In the genomic region with DNA sequence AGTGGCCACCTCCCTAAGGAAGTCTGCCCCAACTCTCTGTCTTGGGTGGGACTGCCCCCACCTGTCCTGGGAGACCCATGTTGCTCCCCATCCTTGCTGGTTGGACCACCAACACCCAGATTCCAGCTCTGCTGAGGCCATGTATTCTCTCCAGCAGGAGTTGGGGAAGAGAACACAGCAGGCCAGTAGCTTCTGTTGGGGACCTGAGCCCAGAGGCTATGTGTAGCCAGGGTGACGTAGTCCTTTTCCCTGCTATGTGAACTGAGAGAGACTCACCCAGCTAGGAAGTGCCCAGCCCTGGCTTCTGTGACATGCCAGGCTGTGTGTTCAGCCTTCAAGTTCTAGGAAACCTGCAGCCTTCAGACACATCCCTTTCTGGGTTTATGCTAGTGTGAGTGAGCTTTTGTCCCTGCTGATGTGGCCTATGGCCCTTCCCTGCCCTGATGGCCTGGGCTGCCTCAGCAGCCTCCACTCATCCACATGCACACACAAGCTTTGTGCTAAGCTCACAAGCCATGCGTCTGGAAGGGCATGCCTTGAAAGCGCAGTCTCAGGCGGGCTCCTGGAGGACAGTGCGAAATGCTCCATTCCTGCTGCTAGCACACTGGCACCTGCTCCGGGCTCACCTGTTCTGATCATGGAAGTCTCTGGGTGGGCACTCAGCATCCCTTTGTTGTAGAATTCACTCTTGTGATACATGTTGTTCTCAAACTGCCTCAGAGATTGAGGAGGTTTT, we compare ENCODE assay signal across 37 cellular contexts. TPM values are rescaled to one million over a fixed set of nuclear protein-coding genes. Genes with fewer than 3 reads are reported as not detected.
"Had no signal": no experiment of that assay in that cellular context is flagged by ENCODE, and none has a peak within 500 bp of the region (broad histone marks: within the 10 kb centered on the region; RNA-seq: fewer than 3 reads in every experiment).

No MANE protein-coding gene starts in this region.

- H3K27ac ChIP-seq: adrenal gland, body of pancreas, coronary artery, gastroesophageal sphincter, ovary, thoracic aorta, uterus, VCaP had no signal

- DNase-seq: activated CD4-positive, alpha-beta T cell treated with anti-CD3 and anti-CD28 coated beads for 4 hours; activated CD4-positive, alpha-beta T cell treated with anti-CD3 and anti-CD28 coated beads, Interleukin-2, amount 50 U/mL, for 4 hours; activated effector memory CD4-positive, alpha-beta T cell treated with anti-CD3 and anti-CD28 coated beads, Interleukin-2, amount 50 U/mL, for 16 hours; activated naive CD4-positive, alpha-beta T cell treated with anti-CD3 and anti-CD28 coated beads for 36 hours; activated naive CD8-positive, alpha-beta T cell treated with anti-CD3 and anti-CD28 coated beads for 36 hours; activated T-cell treated with anti-CD3 and anti-CD28 coated beads, Interleukin-2, amount 50 U/mL, for 1 hour; aorta; body of pancreas; dorsolateral prefrontal cortex; effector memory CD8-positive, alpha-beta T cell; erythroblast; head of caudate nucleus; hippocampal formation; kidney; left colon; mammary epithelial cell; natural killer cell; ovary; stimulated activated CD4-positive, alpha-beta T cell treated with anti-CD3 and anti-CD28 coated beads, Interleukin-12 subunit alpha, Interleukin-12 subunit beta, amount 100 ng/mL, for 4 hours; stimulated activated CD4-positive, alpha-beta T cell treated with anti-CD3 and anti-CD28 coated beads, Interleukin-4, amount 100 ng/mL, for 1 hour; stimulated activated naive CD8-positive, alpha-beta T cell treated with anti-CD3 and anti-CD28 coated beads, Interleukin-15, Interleukin-2, amounts not matched to agents 100 U/mL and 50 U/mL, for 24 hours; T-helper 9 cell; uterus had no signal

- H3K27ac Mint-ChIP-seq: activated naive CD4-positive, alpha-beta T cell treated with anti-CD3 and anti-CD28 coated beads for 36 hours; activated naive CD8-positive, alpha-beta T cell treated with anti-CD3 and anti-CD28 coated beads for 36 hours; activated T-helper 1 cell treated with anti-CD3 and anti-CD28 coated beads, Interleukin-12 subunit alpha, Interleukin-12 subunit beta, Interleukin-2, Interleukin-4 antibody, amounts not matched to agents 30 ng/mL and 10 ng/mL and 1 ng/mL, durations not matched to agents 14 hours and 24 hours and 36 hours; effector memory CD8-positive, alpha-beta T cell; natural killer cell; type B pancreatic cell had no signal

- H3K4me3 Mint-ChIP-seq: activated naive CD4-positive, alpha-beta T cell treated with anti-CD3 and anti-CD28 coated beads for 36 hours; activated naive CD8-positive, alpha-beta T cell treated with anti-CD3 and anti-CD28 coated beads for 36 hours; activated T-helper 1 cell treated with anti-CD3 and anti-CD28 coated beads, Interleukin-12 subunit alpha, Interleukin-12 subunit beta, Interleukin-2, Interleukin-4 antibody, amounts not matched to agents 30 ng/mL and 10 ng/mL and 1 ng/mL, durations not matched to agents 14 hours and 24 hours and 36 hours; effector memory CD8-positive, alpha-beta T cell; natural killer cell; type B pancreatic cell had no signal

- H3K4me3 ChIP-seq: adrenal gland, body of pancreas, coronary artery, dorsolateral prefrontal cortex, gastroesophageal sphincter, ovary, skin epidermis, thoracic aorta, uterus had no signal

- H3K27me3 ChIP-seq: adrenal gland, body of pancreas, dorsolateral prefrontal cortex, gastroesophageal sphincter, ovary, uterus had no signal

- H3K4me1 Mint-ChIP-seq: activated naive CD8-positive, alpha-beta T cell treated with anti-CD3 and anti-CD28 coated beads for 36 hours had no signal

- H3K4me1 ChIP-seq: body of pancreas, gastroesophageal sphincter, uterus had no signal

- ATAC-seq: body of pancreas; effector memory CD8-positive, alpha-beta T cell; gastroesophageal sphincter; left colon; natural killer cell; sciatic nerve; stimulated activated naive CD8-positive, alpha-beta T cell treated with anti-CD3 and anti-CD28 coated beads, Interleukin-15, Interleukin-2, amounts not matched to agents 100 U/mL and 50 U/mL, for 24 hours had no signal

- H3K36me3 Mint-ChIP-seq: activated naive CD8-positive, alpha-beta T cell treated with anti-CD3 and anti-CD28 coated beads for 36 hours; natural killer cell; type B pancreatic cell had no signal

- H3K9me3 Mint-ChIP-seq: activated naive CD4-positive, alpha-beta T cell treated with anti-CD3 and anti-CD28 coated beads for 36 hours; activated naive CD8-positive, alpha-beta T cell treated with anti-CD3 and anti-CD28 coated beads for 36 hours; activated T-helper 1 cell treated with anti-CD3 and anti-CD28 coated beads, Interleukin-12 subunit alpha, Interleukin-12 subunit beta, Interleukin-2, Interleukin-4 antibody, amounts not matched to agents 30 ng/mL and 10 ng/mL and 1 ng/mL, durations not matched to agents 14 hours and 24 hours and 36 hours; effector memory CD8-positive, alpha-beta T cell; natural killer cell; type B pancreatic cell had no signal

- H3K9me3 ChIP-seq: adrenal gland, body of pancreas, gastroesophageal sphincter, ovary, thoracic aorta, uterus had no signal

- H3K36me3 ChIP-seq: adrenal gland, ovary, thoracic aorta, uterus had no signal

RNA-seq across cellular contexts. Expression of gene KY, which starts 42.6 kb away (rescaled TPM):
- total RNA-seq: activated naive CD4-positive, alpha-beta T cell treated with anti-CD3 and anti-CD28 coated beads for 36 hours; activated naive CD8-positive, alpha-beta T cell treated with anti-CD3 and anti-CD28 coated beads for 36 hours; activated T-helper 1 cell treated with anti-CD3 and anti-CD28 coated beads, Interleukin-12 subunit alpha, Interleukin-12 subunit beta, Interleukin-2, Interleukin-4 antibody, amounts not matched to agents 30 ng/mL and 10 ng/mL and 1 ng/mL, durations not matched to agents 14 hours and 24 hours and 36 hours; fibroblast of villous mesenchyme; progenitor cell of endocrine pancreas; subcutaneous adipose tissue; T-helper 1 cell treated with Interleukin-12 subunit alpha and Interleukin-12 subunit beta and Interleukin-4 antibody, amounts not matched to agents 30 ng/mL and 1 ng/mL, for 36 hours had no signal
- polyA plus RNA-seq: liver had no signal
